ENCODE assay signal across 20 cellular contexts in the genomic region with DNA sequence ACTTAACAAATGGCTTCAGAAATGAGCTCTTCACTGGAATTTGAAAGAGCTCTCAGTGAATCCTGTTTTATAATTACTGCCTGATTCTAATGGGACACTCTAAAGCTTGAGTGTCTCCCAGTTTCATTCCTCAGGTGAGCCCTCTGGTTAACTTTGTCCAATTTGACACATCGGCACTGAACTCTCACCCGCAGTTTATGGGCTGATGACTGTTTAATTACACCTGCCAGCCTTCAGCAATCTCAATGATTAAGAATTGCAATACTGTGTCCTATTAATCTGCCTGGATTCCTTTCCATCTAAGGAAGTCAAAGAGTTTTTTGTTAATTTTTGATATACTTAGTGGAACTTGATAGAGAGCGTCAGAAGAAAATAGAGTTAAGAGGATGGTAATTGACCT.
"Had no signal": no experiment of that assay in that cellular context is flagged by ENCODE, and none has a peak within 500 bp of the region (broad histone marks: within the 10 kb centered on the region; RNA-seq: fewer than 3 reads in every experiment).

No MANE protein-coding gene starts in this region.

- ATAC-seq: activated T-cell treated with anti-CD3 and anti-CD28 coated beads, Interleukin-2, amount 50 U/mL, for 4 hours had no signal

- H3K9me3 ChIP-seq: breast epithelium, MG63 had no signal

- H3K4me3 ChIP-seq: breast epithelium, MG63 had no signal

- H3K27ac ChIP-seq: breast epithelium had no signal

- DNase-seq: activated CD4-positive, alpha-beta T cell treated with anti-CD3 and anti-CD28 coated beads for 48 hours; activated CD4-positive, alpha-beta T cell treated with anti-CD3 and anti-CD28 coated beads, Interleukin-2, amount 50 U/mL, for 48 hours; activated CD4-positive, CD25-positive, alpha-beta regulatory T cell treated with anti-CD3 and anti-CD28 coated beads, Interleukin-2, amount 50 U/mL, for 72 hours; activated CD8-positive, alpha-beta memory T cell treated with anti-CD3 and anti-CD28 coated beads for 24 hours; activated effector memory CD4-positive, alpha-beta T cell treated with anti-CD3 and anti-CD28 coated beads, Interleukin-2, amount 50 U/mL, for 16 hours; activated naive CD4-positive, alpha-beta T cell treated with anti-CD3 and anti-CD28 coated beads, Interleukin-2, amount 10 ng/mL, durations not matched to agents 7 days and 5 days; activated naive CD8-positive, alpha-beta T cell treated with anti-CD3 and anti-CD28 coated beads, Interleukin-2, amount 10 ng/mL, durations not matched to agents 7 days and 5 days; activated T-cell treated with anti-CD3 and anti-CD28 coated beads, Interleukin-2, amount 50 U/mL, for 4 hours; aorta; MG63; MV-4-11; NCI-H1092 treated with DMSO at 0.1 percent for 48 hours; NCI-H1417 treated with DMSO at 0.1 percent for 48 hours; NCI-H1694; NCI-H2029; NCI-H2107; NCI-H510A treated with DMSO at 0.1 percent for 48 hours; NCI-H69; NK-92 treated with Interleukin-12 subunit alpha and Interleukin-12 subunit beta, amount 100 ng/mL, for 24 hours had no signal

- H3K4me1 ChIP-seq: breast epithelium had no signal

- H3K27me3 ChIP-seq: breast epithelium, MG63 had no signal

- H3K36me3 ChIP-seq: breast epithelium, MG63 had no signal
